10 cellular contexts compared by ENCODE assay signal in genomic region chr1:27343639-27344025, GRCh38. TPM values are rescaled to one million over a fixed set of nuclear protein-coding genes. Genes with fewer than 3 reads are reported as not detected.
DNase-seq lines count a peak whose midpoint lies in the region; ATAC-seq, FAIRE-seq and TF ChIP-seq lines count a peak whose summit lies in the region.
"Had no signal": no experiment of that assay in that cellular context is flagged by ENCODE, and none has a peak within 500 bp of the region (broad histone marks: within the 10 kb centered on the region; RNA-seq: fewer than 3 reads in every experiment).

No MANE protein-coding gene starts in this region.

- CTCF ChIA-PET in GM12878 (lab: Yijun Ruan, JAX): interaction anchor here (0.7 to 3.5 kb wide), 8 partner anchors 11 to 58 kb away, joined by 3 to 23 read pairs (median 4); no protein-coding TSS in a partner anchor

- H2AFZ ChIP-seq in GM12878 (ENCODE audit: control insufficient read depth, low read depth, low read length): peak overlapping the region; percentile 58; the same call in 1 of the 2 replicates

- intact Hi-C loops in GM12878 (cut with micrococcal nuclease; ENCODE audit: unreplicated experiment): no loop called here
- intact Hi-C loops in left ventricle myocardium superior (cut with micrococcal nuclease): no loop called here

- POLR2A ChIA-PET in GM12878 (lab: Charles Lee): interaction anchor here (1.2 to 1.5 kb wide), 2 partner anchors 21 to 22 kb away, joined by 6 to 8 read pairs; no protein-coding TSS in a partner anchor

- peaks cover 4 to 67% (median 36%) of the 10 kb centered on the region in 4 donors for H3K4me1 Mint-ChIP-seq in CD4-positive, CD25-positive, alpha-beta regulatory T cell
- peaks cover 59 to 76% (median 72%) of the 10 kb centered on the region in 3 donors for H3K4me1 Mint-ChIP-seq in naive B cell

- H3K27ac Mint-ChIP-seq in CD4-positive, CD25-positive, alpha-beta regulatory T cell: peak overlapping the region; percentile 90 to 97 (median 96)
- H3K27ac Mint-ChIP-seq in naive B cell: peak overlapping the region; percentile 87 to 98 (median 94)

- peaks cover 22% of the 10 kb centered on the region for H3K36me3 Mint-ChIP-seq in CD4-positive, CD25-positive, alpha-beta regulatory T cell
- H3K36me3 Mint-ChIP-seq in naive B cell: peaks cover 0 to 8% of the 10 kb centered on the region in 2 donors

- RAD21 ChIA-PET in GM12878 (lab: Charles Lee; ENCODE audit: unreplicated experiment): no interaction called here

- H3K27ac ChIP-seq in CD4-positive, CD25-positive, alpha-beta regulatory T cell (ENCODE audit: insufficient read depth, low read length, poor library complexity, severe bottlenecking): peak overlapping the region; percentile 79
- peak overlapping the region; percentile 73 for H3K27ac ChIP-seq in GM12878 (ENCODE audit: control insufficient read depth, insufficient read depth)

- H3K9ac ChIP-seq in GM12878 (ENCODE audit: control insufficient read depth, insufficient read depth, low read length): no peak overlapping the region; the same call in 1 of the 2 replicates

- TF ChIP-seq EP300 in GM12878 (IDR thresholded peaks at IDR 0.05; ENCODE audit: borderline replicate concordance in 1 of 2, control insufficient read depth in 1 of 2, low read depth in 2 of 2, low read length in 2 of 2): no peak

- H3K4me3 Mint-ChIP-seq in CD4-positive, CD25-positive, alpha-beta regulatory T cell: peak overlapping the region; percentile 93 to 98 (median 95)
- peak overlapping the region; percentile 87 to 98 (median 93) for H3K4me3 Mint-ChIP-seq in naive B cell

- in situ Hi-C loops in GM12878 (cut with MboI): no loop called here

- H4K20me1 ChIP-seq in GM12878 (ENCODE audit: control insufficient read depth, insufficient read depth): no peaks in the 10 kb centered on the region

- TF ChIP-seq POLR2A in GM12878 (IDR thresholded peaks at IDR 0.05; ENCODE audit: low read depth, low read length): no peak

- no peaks in the 10 kb centered on the region for H3K9me3 ChIP-seq in CD4-positive, CD25-positive, alpha-beta regulatory T cell (ENCODE audit: control insufficient read depth in 2 of 2, low read length in 2 of 2)
- no peaks in the 10 kb centered on the region for H3K9me3 ChIP-seq in GM12878 (replicated peaks; ENCODE audit: control insufficient read depth, insufficient read depth, low read length)

- H3K27me3 Mint-ChIP-seq in CD4-positive, CD25-positive, alpha-beta regulatory T cell: no peaks in the 10 kb centered on the region
- no peaks in the 10 kb centered on the region for H3K27me3 Mint-ChIP-seq in naive B cell

- TF ChIP-seq RAD21 in GM12878 (IDR thresholded peaks at IDR 0.05; ENCODE audit: insufficient read depth, low read depth, low read length): no peak

- no peak for DNase-seq in CD4-positive, CD25-positive, alpha-beta regulatory T cell
- DNase-seq in HT-29 (ENCODE audit: low spot score) (peak; percentile 39), GM12878 (ENCODE audit: low read depth, low spot score) (no peak), naive B cell (no peak), left ventricle myocardium superior (no peak), midbrain (lab: John Stamatoyannopoulos, UW) (no peak), NCI-H1930 (lab: John Stamatoyannopoulos, UW) (no peak)
- DNase-seq in stimulated activated CD4-positive, alpha-beta T cell treated with anti-CD3 and anti-CD28 coated beads, Interleukin-1b, Interleukin-23, amount 100 ng/mL, for 48 hours: no peak

- 3% methylated on average over 5 of the region's 5 CpGs for WGBS in GM12878 (ENCODE audit: insufficient coverage, insufficient replicate concordance, low lambda C conversion rate, missing lambda C conversion rate)

- peaks cover 52% of the 10 kb centered on the region for H3K4me1 ChIP-seq in CD4-positive, CD25-positive, alpha-beta regulatory T cell (ENCODE audit: control insufficient read depth, insufficient read depth, low read length, poor library complexity, severe bottlenecking)
- H3K4me1 ChIP-seq in GM12878 (ENCODE audit: control insufficient read depth, insufficient read depth, low read length): peaks cover 33% of the 10 kb centered on the region

- no peaks in the 10 kb centered on the region for H3K27me3 ChIP-seq in CD4-positive, CD25-positive, alpha-beta regulatory T cell (ENCODE audit: control insufficient read depth, insufficient read depth, low read length)
- no peaks in the 10 kb centered on the region for H3K27me3 ChIP-seq in GM12878 (replicated peaks in 1 of 2; ENCODE audit: control insufficient read depth in 2 of 2, insufficient read depth in 2 of 2, low read length in 1 of 2)

- no peak for ATAC-seq in CD4-positive, CD25-positive, alpha-beta regulatory T cell (ENCODE audit: low read depth in 2 of 2)
- no peak for ATAC-seq in GM12878
- ATAC-seq in naive B cell (ENCODE audit: low read depth in 2 of 2): no peak
- ATAC-seq in left ventricle myocardium superior: no peak

- BruUV-seq in GM12878 (replicated peaks; lab: Mats Ljungman, UMichigan): no TSS peak

- SMC1A ChIA-PET in GM12878 (lab: Charles Lee; ENCODE audit: uncharacterized antibody, unreplicated experiment): interaction anchor here (1.1 kb wide), 1 partner anchor 44 kb away, joined by 3 read pairs; no protein-coding TSS in a partner anchor

- H3K79me2 ChIP-seq in GM12878 (ENCODE audit: control insufficient read depth, insufficient read depth, low read length): peaks cover 5% of the 10 kb centered on the region

- H3K4me3 ChIP-seq in CD4-positive, CD25-positive, alpha-beta regulatory T cell (ENCODE audit: low read depth, low read length): peak overlapping the region; percentile 87
- peak overlapping the region; percentile 72; the same call in 1 of the 2 replicates for H3K4me3 ChIP-seq in GM12878

- H3K9me3 Mint-ChIP-seq in CD4-positive, CD25-positive, alpha-beta regulatory T cell: no peaks in the 10 kb centered on the region
- peaks cover 0 to 7% (median 0%) of the 10 kb centered on the region in 7 donors for H3K9me3 Mint-ChIP-seq in naive B cell

- no peak for FAIRE-seq in GM12878 (lab: Jason Lieb, UNC)

- H3K36me3 ChIP-seq in CD4-positive, CD25-positive, alpha-beta regulatory T cell (ENCODE audit: control insufficient read depth, insufficient read depth, low read length): peaks cover 25% of the 10 kb centered on the region
- no peaks in the 10 kb centered on the region for H3K36me3 ChIP-seq in GM12878 (ENCODE audit: control insufficient read depth in 2 of 2, insufficient read depth in 2 of 2, low read length in 1 of 2)

- TF ChIP-seq CTCF in GM12878 (IDR thresholded peaks at IDR 0.05 in 2 of 3, conservative IDR thresholded peaks at IDR 0.05 in 1 of 3; ENCODE audit: control insufficient read depth in 2 of 3, extremely low read depth in 1 of 3, insufficient read depth in 1 of 3, low read depth in 3 of 3, low read length in 3 of 3): no peak

- peak overlapping the region; percentile 70 for H3K4me2 ChIP-seq in GM12878 (ENCODE audit: control insufficient read depth, insufficient read depth)

RNA-seq across cellular contexts. Expression of gene SYTL1, which starts 1.8 kb away (rescaled TPM):
- 191 TPM for total RNA-seq in CD4-positive, CD25-positive, alpha-beta regulatory T cell
- 100 to 1,000 TPM in 3 of 4 donors, 10 to 100 TPM in 1; 91.0 to 138 (median 120) TPM for polyA plus RNA-seq in CD4-positive, CD25-positive, alpha-beta regulatory T cell
- total RNA-seq in HT-29 (2014; rRNA removed; shearing (Covaris generic)): 17.1 and 21.9 TPM in 2 replicates
- total RNA-seq in GM12878 (2013; cell fraction: nucleolus; rRNA removed): 12.0 and 13.7 TPM in 2 replicates
- total RNA-seq in GM12878 (2014; rRNA removed): 37.2 and 42.5 TPM in 2 replicates
- 6.2 and 8.1 TPM in 2 replicates for total RNA-seq in GM12878 (2014; rRNA removed; fragmentation: Illumina TruSeq; extraction: Trizol)
- total RNA-seq in GM12878 (2021): 37.5 and 38.6 TPM in 2 replicates
- polyA plus RNA-seq in GM12878 (2011; ENCODE audit: low read depth): 13.8 TPM
- 1.5 and 2.7 TPM in 2 replicates for polyA plus RNA-seq in GM12878 (2011; rRNA removed)
- polyA plus RNA-seq in GM12878 (2011; cell fraction: cytosol; rRNA removed): 4.7 and 7.5 TPM in 2 replicates
- polyA plus RNA-seq in GM12878 (2011; cell fraction: nucleus; rRNA removed): 55.7 and 74.6 TPM in 2 replicates
- 31.4 and 46.3 TPM in 2 replicates for polyA plus RNA-seq in GM12878 (2012)
- polyA plus RNA-seq in GM12878 (2014; fragmentation: Illumina TruSeq; extraction: Trizol): 1.2 and 3.7 TPM in 2 replicates
- 1 to 10 TPM in 1 of 2 experiments, under 1 TPM in 1; 0.72 to 3.5 TPM for polyA plus RNA-seq in GM12878 (2014; fragmentation: Nextera tagmentation; extraction: Ambion mirVana)
- 45.6 and 59.4 TPM in 2 replicates for polyA plus RNA-seq in GM12878 (2014; rRNA removed)
- 10 to 100 TPM; 21.5 to 33.9 TPM for polyA plus RNA-seq in GM12878 (2016; fragmentation: Nextera tagmentation; extraction: Ambion mirVana)
- polyA minus RNA-seq in GM12878 (2011; rRNA and poly(A)+ RNA removed): 3.4 and 3.9 TPM in 2 replicates
- 1.1 and 1.7 TPM in 2 replicates for polyA minus RNA-seq in GM12878 (2011; cell fraction: cytosol; rRNA and poly(A)+ RNA removed)
- polyA minus RNA-seq in GM12878 (2011; cell fraction: nucleus; rRNA and poly(A)+ RNA removed): 5.9 and 6.8 TPM in 2 replicates
- 100 to 1,000 TPM in 1 of 6 donors, 10 to 100 TPM in 5; 63.3 to 110 (median 79.9) TPM for polyA plus RNA-seq in naive B cell (ENCODE audit: low read depth in 6 of 6)
- total RNA-seq in left ventricle myocardium superior: 1.1 TPM

RNA-seq across cellular contexts. Expression of gene TMEM222, which starts 21.7 kb away (rescaled TPM):
- total RNA-seq in CD4-positive, CD25-positive, alpha-beta regulatory T cell: 26.3 TPM
- polyA plus RNA-seq in CD4-positive, CD25-positive, alpha-beta regulatory T cell: 10 to 100 TPM; 59.9 to 71.2 (median 67.4) TPM
- 80.1 and 90.2 TPM in 2 replicates for total RNA-seq in HT-29 (2014; rRNA removed; shearing (Covaris generic))
- total RNA-seq in GM12878 (2013; cell fraction: nucleolus; rRNA removed): 23.2 and 27.7 TPM in 2 replicates
- 29.1 and 38.0 TPM in 2 replicates for total RNA-seq in GM12878 (2014; rRNA removed)
- total RNA-seq in GM12878 (2014; rRNA removed; fragmentation: Illumina TruSeq; extraction: Trizol): 22.5 and 23.9 TPM in 2 replicates
- total RNA-seq in GM12878 (2021): 39.3 TPM in 2 replicates
- 18.6 TPM for polyA plus RNA-seq in GM12878 (2011; ENCODE audit: low read depth)
- 12.5 and 27.5 TPM in 2 replicates for polyA plus RNA-seq in GM12878 (2011; rRNA removed)
- 39.1 and 56.9 TPM in 2 replicates for polyA plus RNA-seq in GM12878 (2011; cell fraction: cytosol; rRNA removed)
- 91.8 and 102 TPM in 2 replicates for polyA plus RNA-seq in GM12878 (2011; cell fraction: nucleus; rRNA removed)
- 26.1 and 32.9 TPM in 2 replicates for polyA plus RNA-seq in GM12878 (2012)
- 11.4 and 32.9 TPM in 2 replicates for polyA plus RNA-seq in GM12878 (2014; fragmentation: Illumina TruSeq; extraction: Trizol)
- 1 to 10 TPM; 3.8 to 7.8 TPM for polyA plus RNA-seq in GM12878 (2014; fragmentation: Nextera tagmentation; extraction: Ambion mirVana)
- 43.5 and 53.2 TPM in 2 replicates for polyA plus RNA-seq in GM12878 (2014; rRNA removed)
- polyA plus RNA-seq in GM12878 (2016; fragmentation: Nextera tagmentation; extraction: Ambion mirVana): 10 to 100 TPM; 41.1 to 42.4 TPM
- 35.2 and 41.6 TPM in 2 replicates for polyA minus RNA-seq in GM12878 (2011; rRNA and poly(A)+ RNA removed)
- polyA minus RNA-seq in GM12878 (2011; cell fraction: cytosol; rRNA and poly(A)+ RNA removed): 9.5 and 17.5 TPM in 2 replicates
- polyA minus RNA-seq in GM12878 (2011; cell fraction: nucleus; rRNA and poly(A)+ RNA removed): 17.0 and 23.7 TPM in 2 replicates
- polyA plus RNA-seq in naive B cell (ENCODE audit: low read depth in 6 of 6): 10 to 100 TPM; 59.7 to 80.2 (median 74.2) TPM
- total RNA-seq in left ventricle myocardium superior: 19.9 TPM

RNA-seq across cellular contexts. Expression of gene MAP3K6, which starts 23.1 kb away (rescaled TPM):
- total RNA-seq in CD4-positive, CD25-positive, alpha-beta regulatory T cell: 4.5 TPM
- polyA plus RNA-seq in CD4-positive, CD25-positive, alpha-beta regulatory T cell: 1 to 10 TPM; 3.8 to 8.3 (median 6.2) TPM
- 17.0 and 19.7 TPM in 2 replicates for total RNA-seq in HT-29 (2014; rRNA removed; shearing (Covaris generic))
- total RNA-seq in GM12878 (2013; cell fraction: nucleolus; rRNA removed): 3.9 and 6.4 TPM in 2 replicates
- total RNA-seq in GM12878 (2014; rRNA removed) (1.5 and 3.4 TPM in 2 replicates), GM12878 (2014; rRNA removed; fragmentation: Illumina TruSeq; extraction: Trizol) (0.31 and 0.83 TPM in 2 replicates), GM12878 (2021) (1.6 and 2.5 TPM in 2 replicates), left ventricle myocardium superior (46.6 TPM)
- polyA plus RNA-seq in GM12878 (2011; ENCODE audit: low read depth): 0.71 TPM
- polyA plus RNA-seq in GM12878 (2011; rRNA removed) (0.69 and 1.2 TPM in 2 replicates), GM12878 (2014; fragmentation: Illumina TruSeq; extraction: Trizol) (0.03 and 0.37 TPM in 2 replicates), GM12878 (2014; fragmentation: Nextera tagmentation; extraction: Ambion mirVana) (under 1 TPM in 1 of 2 experiments, not detected in 1; 0.15 TPM), GM12878 (2014; rRNA removed) (0.60 and 1.6 TPM in 2 replicates), GM12878 (2016; fragmentation: Nextera tagmentation; extraction: Ambion mirVana) (1 to 10 TPM; 1.3 to 1.5 TPM), naive B cell (ENCODE audit: low read depth in 6 of 6) (1 to 10 TPM in 4 of 6 donors, under 1 TPM in 1, not detected in 1; 0.80 to 2.7 (median 2.0) TPM)
- 1.5 and 2.2 TPM in 2 replicates for polyA plus RNA-seq in GM12878 (2011; cell fraction: cytosol; rRNA removed)
- 9.2 and 13.9 TPM in 2 replicates for polyA plus RNA-seq in GM12878 (2011; cell fraction: nucleus; rRNA removed)
- 2.2 and 2.3 TPM in 2 replicates for polyA plus RNA-seq in GM12878 (2012)
- polyA minus RNA-seq in GM12878 (2011; rRNA and poly(A)+ RNA removed): 0.59 and 0.67 TPM in 2 replicates
- 0.40 and 2.0 TPM in 2 replicates for polyA minus RNA-seq in GM12878 (2011; cell fraction: cytosol; rRNA and poly(A)+ RNA removed)
- 2.2 and 2.9 TPM in 2 replicates for polyA minus RNA-seq in GM12878 (2011; cell fraction: nucleus; rRNA and poly(A)+ RNA removed)

RNA-seq across cellular contexts. Expression of gene FCN3, which starts 31.0 kb away (rescaled TPM):
- not detected for total RNA-seq in CD4-positive, CD25-positive, alpha-beta regulatory T cell
- not detected for polyA plus RNA-seq in CD4-positive, CD25-positive, alpha-beta regulatory T cell
- total RNA-seq in HT-29 (2014; rRNA removed; shearing (Covaris generic)): not detected in 2 replicates
- total RNA-seq in GM12878 (2013; cell fraction: nucleolus; rRNA removed): not detected in 2 replicates
- total RNA-seq in GM12878 (2014; rRNA removed) (not detected in 2 replicates), GM12878 (2014; rRNA removed; fragmentation: Illumina TruSeq; extraction: Trizol) (not detected in 2 replicates), GM12878 (2021) (0.28 and 0.32 TPM in 2 replicates), left ventricle myocardium superior (19.3 TPM)
- not detected for polyA plus RNA-seq in GM12878 (2011; ENCODE audit: low read depth)
- polyA plus RNA-seq in GM12878 (2011; rRNA removed) (not detected in 2 replicates), GM12878 (2014; fragmentation: Illumina TruSeq; extraction: Trizol) (not detected in 2 replicates), GM12878 (2014; fragmentation: Nextera tagmentation; extraction: Ambion mirVana) (not detected), GM12878 (2014; rRNA removed) (not detected in 2 replicates), GM12878 (2016; fragmentation: Nextera tagmentation; extraction: Ambion mirVana) (not detected), naive B cell (ENCODE audit: low read depth in 6 of 6) (not detected)
- not detected in 2 replicates for polyA plus RNA-seq in GM12878 (2011; cell fraction: cytosol; rRNA removed)
- polyA plus RNA-seq in GM12878 (2011; cell fraction: nucleus; rRNA removed): 0.12 TPM in 1 of 2 replicates, not detected in the other
- not detected in 2 replicates for polyA plus RNA-seq in GM12878 (2012)
- polyA minus RNA-seq in GM12878 (2011; rRNA and poly(A)+ RNA removed): not detected in 2 replicates
- polyA minus RNA-seq in GM12878 (2011; cell fraction: cytosol; rRNA and poly(A)+ RNA removed): not detected in 2 replicates
- not detected in 2 replicates for polyA minus RNA-seq in GM12878 (2011; cell fraction: nucleus; rRNA and poly(A)+ RNA removed)
- total RNA-seq: activated CD8-positive, alpha-beta memory T cell treated with anti-CD3 and anti-CD28 coated beads for 36 hours had no signal

RNA-seq across cellular contexts. Expression of gene CD164L2, which starts 39.5 kb away (rescaled TPM):
- not detected for total RNA-seq in CD4-positive, CD25-positive, alpha-beta regulatory T cell
- not detected for polyA plus RNA-seq in CD4-positive, CD25-positive, alpha-beta regulatory T cell
- total RNA-seq in HT-29 (2014; rRNA removed; shearing (Covaris generic)): not detected in 2 replicates
- total RNA-seq in GM12878 (2013; cell fraction: nucleolus; rRNA removed): not detected in 2 replicates
- total RNA-seq in GM12878 (2014; rRNA removed) (not detected in 2 replicates), GM12878 (2014; rRNA removed; fragmentation: Illumina TruSeq; extraction: Trizol) (not detected in 2 replicates), GM12878 (2021) (not detected in 2 replicates), left ventricle myocardium superior (not detected)
- polyA plus RNA-seq in GM12878 (2011; ENCODE audit: low read depth): not detected
- polyA plus RNA-seq in GM12878 (2011; rRNA removed) (not detected in 2 replicates), GM12878 (2014; fragmentation: Illumina TruSeq; extraction: Trizol) (not detected in 2 replicates), GM12878 (2014; fragmentation: Nextera tagmentation; extraction: Ambion mirVana) (not detected), GM12878 (2014; rRNA removed) (not detected in 2 replicates), GM12878 (2016; fragmentation: Nextera tagmentation; extraction: Ambion mirVana) (not detected), naive B cell (ENCODE audit: low read depth in 6 of 6) (not detected)
- not detected in 2 replicates for polyA plus RNA-seq in GM12878 (2011; cell fraction: cytosol; rRNA removed)
- not detected in 2 replicates for polyA plus RNA-seq in GM12878 (2011; cell fraction: nucleus; rRNA removed)
- polyA plus RNA-seq in GM12878 (2012): 0.07 TPM in 1 of 2 replicates, not detected in the other
- not detected in 2 replicates for polyA minus RNA-seq in GM12878 (2011; rRNA and poly(A)+ RNA removed)
- polyA minus RNA-seq in GM12878 (2011; cell fraction: cytosol; rRNA and poly(A)+ RNA removed): not detected in 2 replicates
- polyA minus RNA-seq in GM12878 (2011; cell fraction: nucleus; rRNA and poly(A)+ RNA removed): not detected in 2 replicates
- total RNA-seq: activated CD8-positive, alpha-beta memory T cell treated with anti-CD3 and anti-CD28 coated beads for 36 hours; pulmonary artery endothelial cell had no signal
